Comparison of ENCODE assay signal across 8 cellular contexts in genomic region chr14:104094709-104095425, GRCh38. TPM values are rescaled to one million over a fixed set of nuclear protein-coding genes. Genes with fewer than 3 reads are reported as not detected.
DNase-seq lines count a peak whose midpoint lies in the region; ATAC-seq and TF ChIP-seq lines count a peak whose summit lies in the region.

No MANE protein-coding gene starts in this region.

- H3K9me3 ChIP-seq in CD4-positive, alpha-beta memory T cell (ENCODE audit: control insufficient read depth in 1 of 2, low read length in 2 of 2), result no peaks in the 10 kb centered on the region
- H3K9me3 ChIP-seq in cardiac muscle cell (ENCODE audit: low read depth), result no peaks in the 10 kb centered on the region

- intact Hi-C loops in CD4-positive, alpha-beta memory T cell (cut with micrococcal nuclease), result no loop called here
- intact Hi-C loops in sciatic nerve (cut with DNase I), result no loop called here

- CTCF ChIA-PET in CD4-positive, alpha-beta memory T cell (lab: Charles Lee; ENCODE audit: partially characterized antibody), result interaction anchor here (1.0 to 4.6 kb wide), 5 partner anchors 10 to 469 kb away, joined by 3 to 31 read pairs (median 3); no protein-coding TSS in a partner anchor
- CTCF ChIA-PET in activated naive CD4-positive, alpha-beta T cell treated with anti-CD3 and anti-CD28 coated beads, Interleukin-2, amount 10 ng/mL, durations not matched to agents 7 days and 5 days (lab: Charles Lee), result interaction anchor here (0.8 to 3.8 kb wide), 5 partner anchors 11 to 470 kb away, joined by 3 to 11 read pairs (median 5); no protein-coding TSS in a partner anchor

- H3K27ac ChIP-seq in CD4-positive, alpha-beta memory T cell (ENCODE audit: low read depth, low read length), result no peak overlapping the region
- no peak overlapping the region for H3K27ac ChIP-seq in cardiac muscle cell

- H3K4me3 Mint-ChIP-seq in CD4-positive, alpha-beta memory T cell, result peak overlapping the region in 1 of 8 donors; percentile 10
- no peak overlapping the region for H3K4me3 Mint-ChIP-seq in activated naive CD4-positive, alpha-beta T cell treated with anti-CD3 and anti-CD28 coated beads, Interleukin-2, amount 10 ng/mL, durations not matched to agents 7 days and 5 days

- peak; percentile 80 for TF ChIP-seq CTCF in cardiac muscle cell (IDR thresholded peaks at IDR 0.05; ENCODE audit: low read depth, low read length)

- POLR2A ChIA-PET in CD4-positive, alpha-beta memory T cell (lab: Charles Lee; ENCODE audit: partially characterized antibody), result interaction anchor here (0.7 kb wide), 1 partner anchor 17 kb away, joined by 3 read pairs; no protein-coding TSS in a partner anchor

- no peak overlapping the region for H3K27ac Mint-ChIP-seq in CD4-positive, alpha-beta memory T cell
- H3K27ac Mint-ChIP-seq in activated naive CD4-positive, alpha-beta T cell treated with anti-CD3 and anti-CD28 coated beads, Interleukin-2, amount 10 ng/mL, durations not matched to agents 7 days and 5 days, result peak overlapping the region; percentile 14

- DNase-seq in CD4-positive, alpha-beta memory T cell, result peak; percentile 59 to 69 (median 63)
- DNase-seq in HT1080 (ENCODE audit: low read depth) (peak; percentile 46), SK-N-DZ (ENCODE audit: low spot score) (peak; percentile 36), cardiac muscle cell (ENCODE audit: low read depth in 1 of 2, low spot score in 1 of 2) (peak; percentile 59 to 74), sciatic nerve (ENCODE audit: low spot score) (no peak)
- peak; percentile 81 for DNase-seq in activated naive CD4-positive, alpha-beta T cell treated with anti-CD3 and anti-CD28 coated beads, Interleukin-2, amount 10 ng/mL, durations not matched to agents 7 days and 5 days

- peaks cover 4 to 5% (median 4%) of the 10 kb centered on the region in 4 donors for H3K4me1 Mint-ChIP-seq in CD4-positive, alpha-beta memory T cell
- H3K4me1 Mint-ChIP-seq in activated naive CD4-positive, alpha-beta T cell treated with anti-CD3 and anti-CD28 coated beads, Interleukin-2, amount 10 ng/mL, durations not matched to agents 7 days and 5 days, result peaks cover 4% of the 10 kb centered on the region

- H3K4me3 ChIP-seq in CD4-positive, alpha-beta memory T cell (ENCODE audit: low read length in 2 of 2), result no peak overlapping the region
- no peak overlapping the region for H3K4me3 ChIP-seq in cardiac muscle cell

- H3K27me3 Mint-ChIP-seq in CD4-positive, alpha-beta memory T cell, result peaks cover 0 to 3% of the 10 kb centered on the region in 2 donors
- peaks cover 4% of the 10 kb centered on the region for H3K27me3 Mint-ChIP-seq in activated naive CD4-positive, alpha-beta T cell treated with anti-CD3 and anti-CD28 coated beads, Interleukin-2, amount 10 ng/mL, durations not matched to agents 7 days and 5 days

- peak; percentile 35 for ATAC-seq in sciatic nerve
- no peak for ATAC-seq in HG03354 (IDR thresholded peaks at IDR 0.05; ENCODE audit: poor library complexity, severe bottlenecking, unreplicated experiment)
- ATAC-seq in GM18517 (IDR thresholded peaks at IDR 0.05; ENCODE audit: unreplicated experiment), result no peak

- H3K36me3 Mint-ChIP-seq in CD4-positive, alpha-beta memory T cell, result no peaks in the 10 kb centered on the region
- H3K36me3 Mint-ChIP-seq in activated naive CD4-positive, alpha-beta T cell treated with anti-CD3 and anti-CD28 coated beads, Interleukin-2, amount 10 ng/mL, durations not matched to agents 7 days and 5 days, result no peaks in the 10 kb centered on the region

- no peaks in the 10 kb centered on the region for H3K27me3 ChIP-seq in CD4-positive, alpha-beta memory T cell (ENCODE audit: insufficient read depth, low read length)
- H3K27me3 ChIP-seq in cardiac muscle cell, result no peaks in the 10 kb centered on the region

- H3K36me3 ChIP-seq in CD4-positive, alpha-beta memory T cell (ENCODE audit: insufficient read depth, low read length), result no peaks in the 10 kb centered on the region
- no peaks in the 10 kb centered on the region for H3K36me3 ChIP-seq in cardiac muscle cell

- peaks cover 8% of the 10 kb centered on the region for H3K4me1 ChIP-seq in CD4-positive, alpha-beta memory T cell (ENCODE audit: insufficient read depth, low read length)
- H3K4me1 ChIP-seq in cardiac muscle cell (ENCODE audit: low read depth), result no peaks in the 10 kb centered on the region

- no peaks in the 10 kb centered on the region for H3K9me3 Mint-ChIP-seq in CD4-positive, alpha-beta memory T cell
- H3K9me3 Mint-ChIP-seq in activated naive CD4-positive, alpha-beta T cell treated with anti-CD3 and anti-CD28 coated beads, Interleukin-2, amount 10 ng/mL, durations not matched to agents 7 days and 5 days, result no peaks in the 10 kb centered on the region

RNA-seq across cellular contexts. Expression of gene ASPG, which starts 9.4 kb away (rescaled TPM):
- total RNA-seq in CD4-positive, alpha-beta memory T cell, result not detected
- polyA plus RNA-seq in CD4-positive, alpha-beta memory T cell, result not detected
- not detected in 2 replicates for total RNA-seq in HT1080 (2014; rRNA removed; shearing (Covaris generic))
- not detected in 2 replicates for polyA plus RNA-seq in HT1080 (2015; cell fraction: cytosol; rRNA removed)
- polyA plus RNA-seq in HT1080 (2015; cell fraction: nucleus; rRNA removed), result 0.05 and 0.07 TPM in 2 replicates
- polyA plus RNA-seq in SK-N-DZ (2014; cell fraction: cytosol; rRNA removed), result not detected in 2 replicates
- polyA plus RNA-seq in SK-N-DZ (2014; cell fraction: nucleus; rRNA removed), result not detected in 2 replicates
- total RNA-seq in cardiac muscle cell, result 1.8 and 7.3 TPM in 2 replicates
- polyA plus RNA-seq in cardiac muscle cell, result 3.4 and 8.8 TPM in 2 replicates
- total RNA-seq in sciatic nerve, result 4.6 TPM

RNA-seq across cellular contexts. Expression of gene KIF26A, which starts 43.5 kb away (rescaled TPM):
- under 1 TPM; 0.22 to 0.23 TPM for total RNA-seq in CD4-positive, alpha-beta memory T cell
- under 1 TPM in 1 of 2 donors, not detected in 1; 0.05 TPM for polyA plus RNA-seq in CD4-positive, alpha-beta memory T cell
- total RNA-seq in HT1080 (2014; rRNA removed; shearing (Covaris generic)), result 0.90 and 1.4 TPM in 2 replicates
- 0.12 and 0.24 TPM in 2 replicates for polyA plus RNA-seq in HT1080 (2015; cell fraction: cytosol; rRNA removed)
- polyA plus RNA-seq in HT1080 (2015; cell fraction: nucleus; rRNA removed), result 0.41 and 0.48 TPM in 2 replicates
- 18.6 and 26.8 TPM in 2 replicates for polyA plus RNA-seq in SK-N-DZ (2014; cell fraction: cytosol; rRNA removed)
- 31.9 and 35.6 TPM in 2 replicates for polyA plus RNA-seq in SK-N-DZ (2014; cell fraction: nucleus; rRNA removed)
- total RNA-seq in cardiac muscle cell (38.3 and 74.9 TPM in 2 replicates), sciatic nerve (10.4 TPM)
- 9.9 and 19.5 TPM in 2 replicates for polyA plus RNA-seq in cardiac muscle cell
